8 cellular contexts compared by ENCODE assay signal in the genomic region with DNA sequence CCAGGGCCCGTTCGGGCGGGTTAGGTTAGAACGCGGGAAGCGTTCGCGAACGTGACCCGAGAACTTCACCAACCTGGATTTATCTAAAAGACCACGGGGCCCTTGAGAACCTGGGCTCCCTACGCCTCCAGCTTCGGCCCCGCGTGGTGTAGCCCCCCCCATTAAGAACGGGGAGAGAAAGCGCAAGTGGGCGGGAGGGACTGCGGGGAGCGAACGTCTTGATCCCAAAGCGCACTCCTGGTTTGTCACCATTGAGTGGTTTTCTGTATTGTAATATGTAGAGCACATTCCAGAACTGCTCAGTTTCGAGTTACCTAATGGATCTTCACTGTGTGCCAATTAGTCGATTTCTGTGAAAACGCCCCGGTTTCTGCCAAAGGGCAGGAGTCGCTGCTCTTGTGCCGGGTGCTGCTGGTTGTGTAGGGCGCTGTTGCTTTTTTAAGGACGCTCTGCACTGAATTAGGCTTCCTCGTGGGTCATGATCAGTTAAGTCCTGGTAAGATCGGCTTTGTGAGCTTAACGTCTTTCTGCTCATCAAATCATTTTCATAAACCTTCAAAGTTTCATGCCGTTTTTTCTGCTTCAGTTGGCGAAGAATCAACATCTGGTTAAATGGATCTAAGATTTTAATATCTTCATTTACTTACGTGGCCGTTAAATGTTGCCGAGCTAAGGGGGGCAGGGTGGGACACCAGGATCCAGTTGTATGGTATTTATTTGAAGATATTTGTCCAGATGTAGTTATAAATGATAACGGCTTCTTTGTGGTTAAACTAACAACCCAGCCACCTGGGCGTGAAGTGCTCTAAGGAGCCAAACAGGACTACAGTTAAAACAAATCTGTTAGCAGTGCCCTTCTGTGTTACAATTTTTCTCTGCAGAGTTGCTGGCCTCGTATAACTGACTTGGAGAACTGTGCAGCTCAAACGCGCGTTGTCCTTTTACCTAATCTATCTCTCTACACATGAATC. TPM values are rescaled to one million over a fixed set of nuclear protein-coding genes. Genes with fewer than 3 reads are reported as not detected.
A peak's percentile ranks its signal among the peaks of the same experiment; 100 is the strongest.
DNase-seq lines count a peak whose midpoint lies in the region; ATAC-seq and TF ChIP-seq lines count a peak whose summit lies in the region.

No MANE protein-coding gene starts in this region.

- peak overlapping the region; percentile 88 for H3K27ac Mint-ChIP-seq in endodermal cell
- H3K27ac Mint-ChIP-seq in stimulated activated memory B cell treated with anti-CD40 and anti-IgM and Interleukin-4, amounts not matched to agents 10 μg/mL and 1 μg/mL and 100 μg/mL, for 72 hours, result peak overlapping the region; percentile 53

- H3K36me3 Mint-ChIP-seq in endodermal cell (ENCODE audit: low read depth), result peaks cover 1% of the 10 kb centered on the region
- no peaks in the 10 kb centered on the region for H3K36me3 Mint-ChIP-seq in stimulated activated memory B cell treated with anti-CD40 and anti-IgM and Interleukin-4, amounts not matched to agents 10 μg/mL and 1 μg/mL and 100 μg/mL, for 72 hours

- peaks cover 22% of the 10 kb centered on the region for H3K4me1 Mint-ChIP-seq in endodermal cell
- H3K4me1 Mint-ChIP-seq in stimulated activated memory B cell treated with anti-CD40 and anti-IgM and Interleukin-4, amounts not matched to agents 10 μg/mL and 1 μg/mL and 100 μg/mL, for 72 hours, result peaks cover 46% of the 10 kb centered on the region

- H3K4me3 ChIP-seq in endodermal cell (ENCODE audit: low read length) (peak overlapping the region; percentile 95), mucosa of stomach (ENCODE audit: low read length) (peak overlapping the region; percentile 64)

- H3K36me3 ChIP-seq in endodermal cell (ENCODE audit: control insufficient read depth, insufficient read depth, low read length) (no peaks in the 10 kb centered on the region), mucosa of stomach (ENCODE audit: control insufficient read depth, insufficient read depth, low read length) (no peaks in the 10 kb centered on the region)

- in situ Hi-C loops in ACHN (cut with HindIII; ENCODE audit: low pct_ligation_motif_present, low pct_unique_long_range_greater_than_20kb, low sequenced_read_pairs), result no loop called here

- H3K27me3 Mint-ChIP-seq in endodermal cell (ENCODE audit: insufficient read depth), result peaks cover 7% of the 10 kb centered on the region
- no peaks in the 10 kb centered on the region for H3K27me3 Mint-ChIP-seq in stimulated activated memory B cell treated with anti-CD40 and anti-IgM and Interleukin-4, amounts not matched to agents 10 μg/mL and 1 μg/mL and 100 μg/mL, for 72 hours

- H3K4me1 ChIP-seq in endodermal cell (ENCODE audit: control insufficient read depth, insufficient read depth, low read length) (no peaks in the 10 kb centered on the region), mucosa of stomach (ENCODE audit: control insufficient read depth, insufficient read depth, low read length) (peaks cover 24% of the 10 kb centered on the region)

- H3K9ac ChIP-seq in endodermal cell (ENCODE audit: extremely low read depth, low read length, poor library complexity, severe bottlenecking) (peak overlapping the region; percentile 77), mucosa of stomach (ENCODE audit: low read length) (peak overlapping the region; percentile 59)

- no peaks in the 10 kb centered on the region for H3K9me3 Mint-ChIP-seq in endodermal cell
- no peaks in the 10 kb centered on the region for H3K9me3 Mint-ChIP-seq in stimulated activated memory B cell treated with anti-CD40 and anti-IgM and Interleukin-4, amounts not matched to agents 10 μg/mL and 1 μg/mL and 100 μg/mL, for 72 hours

- TF ChIP-seq CTCF in endodermal cell (conservative IDR thresholded peaks at IDR 0.05), result peak; percentile 23

- peak; percentile 59 for DNase-seq in ACHN
- peak; percentile 48 for DNase-seq in NCI-H446 treated with DMSO at 0.1 percent for 48 hours (lab: John Stamatoyannopoulos, UW)
- peak; percentile 14 to 32 for DNase-seq in activated CD4-positive, alpha-beta T cell treated with anti-CD3 and anti-CD28 coated beads, Interleukin-2, amount 50 U/mL, for 24 hours (ENCODE audit: low read depth in 1 of 2, low spot score in 1 of 2)
- DNase-seq in endodermal cell, result peak; percentile 82

- H3K9me3 ChIP-seq in endodermal cell (ENCODE audit: control insufficient read depth, low read length) (no peaks in the 10 kb centered on the region), mucosa of stomach (ENCODE audit: control insufficient read depth, low read length) (no peaks in the 10 kb centered on the region)

- peak overlapping the region; percentile 87 for H3K27ac ChIP-seq in endodermal cell (ENCODE audit: low read depth, low read length)

- 3 to 5% methylated on average over 18 to 44 of the region's 44 CpGs for WGBS in endodermal cell (ENCODE audit: insufficient coverage in 1 of 2, insufficient read length in 1 of 2), 2 experiments

- ATAC-seq in GM18511 (IDR thresholded peaks at IDR 0.05; ENCODE audit: unreplicated experiment) (peak; percentile 52), HG03066 (IDR thresholded peaks at IDR 0.05; ENCODE audit: low read depth, unreplicated experiment) (peak; percentile 39)
- ATAC-seq in stimulated activated memory B cell treated with anti-CD40 and anti-IgM and Interleukin-4, amounts not matched to agents 10 μg/mL and 1 μg/mL and 100 μg/mL, for 72 hours, result peak; percentile 65

- peak overlapping the region; percentile 74 for H3K4me3 Mint-ChIP-seq in endodermal cell
- peak overlapping the region; percentile 93 for H3K4me3 Mint-ChIP-seq in stimulated activated memory B cell treated with anti-CD40 and anti-IgM and Interleukin-4, amounts not matched to agents 10 μg/mL and 1 μg/mL and 100 μg/mL, for 72 hours

- H3K27me3 ChIP-seq in endodermal cell (ENCODE audit: control insufficient read depth, insufficient read depth, low read length, poor library complexity, severe bottlenecking) (no peaks in the 10 kb centered on the region), mucosa of stomach (ENCODE audit: control insufficient read depth, insufficient read depth, low read length) (no peaks in the 10 kb centered on the region)

RNA-seq across cellular contexts. Expression of gene MND1, which starts 0.8 kb away (rescaled TPM):
- 10 to 100 TPM; 15.4 to 30.3 TPM for total RNA-seq in endodermal cell
- 26.8 TPM for polyA plus RNA-seq in endodermal cell (2013, experiment 1 of 2)
- polyA plus RNA-seq in endodermal cell (2013, experiment 2 of 2), result 26.3 TPM

Comparison
In these comparisons a context has a peak if more than half of its experiments do, and no peak if none do; other contexts are left out.
1. Peak in every context shown above with its lines: DNase-seq, ATAC-seq, H3K4me3 ChIP-seq and H3K27ac ChIP-seq.
2. DNase-seq: peak in every context shown above with its lines; median percentile 82 in endodermal cell; 59 in ACHN; 48 in NCI-H446 treated with DMSO at 0.1 percent for 48 hours; 23 in activated CD4-positive, alpha-beta T cell treated with anti-CD3 and anti-CD28 coated beads, Interleukin-2, amount 50 U/mL, for 24 hours.